In the genomic region with DNA sequence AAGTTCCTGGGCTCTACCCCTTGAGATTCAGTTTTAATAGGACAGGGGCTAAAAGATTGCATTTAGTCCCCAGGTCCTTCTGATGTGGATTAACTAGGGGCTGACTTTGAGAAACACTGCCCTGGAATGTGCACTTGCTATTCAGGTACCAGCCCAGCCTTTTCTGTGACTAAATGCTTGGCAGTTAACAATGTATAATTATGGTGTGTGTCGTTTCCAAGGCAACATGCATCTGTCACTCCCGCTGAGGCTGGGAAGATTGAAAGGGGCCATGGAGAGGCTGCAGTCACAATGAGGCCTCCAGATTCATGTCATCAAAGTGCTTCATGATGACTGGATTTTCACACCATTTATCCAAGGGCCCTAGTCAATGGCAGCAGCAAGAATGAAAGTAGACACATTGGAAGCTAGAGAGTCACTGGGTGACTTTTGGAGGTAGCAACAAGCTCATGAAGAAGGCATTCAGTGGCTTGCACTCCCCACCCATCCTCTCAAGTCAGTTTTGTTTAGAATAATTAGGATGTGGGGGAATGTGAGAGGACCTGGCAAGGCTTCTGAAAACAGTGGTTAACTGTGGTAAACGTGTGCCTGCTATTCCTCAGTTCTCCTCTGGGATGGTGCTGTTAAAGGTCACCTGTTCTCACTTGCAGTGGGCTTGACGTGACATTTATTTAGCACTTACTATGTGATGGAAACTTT, we compare ENCODE assay signal across 11 cellular contexts. TPM values are rescaled to one million over a fixed set of nuclear protein-coding genes. Genes with fewer than 3 reads are reported as not detected.
A peak's percentile ranks its signal among the peaks of the same experiment; 100 is the strongest.
DNase-seq lines count a peak whose midpoint lies in the region; ATAC-seq and TF ChIP-seq lines count a peak whose summit lies in the region.
"Had no signal": no experiment of that assay in that cellular context is flagged by ENCODE, and none has a peak within 500 bp of the region (broad histone marks: within the 10 kb centered on the region; RNA-seq: fewer than 3 reads in every experiment).

No MANE protein-coding gene starts in this region.

- no peak overlapping the region for H3K4me3 ChIP-seq in HEK293 (ENCODE audit: low read depth, low read length)
- no peak overlapping the region for H3K4me3 ChIP-seq in iPS-18a (ENCODE audit: low read length)

- H3K27ac Mint-ChIP-seq in T-helper 2 cell treated with Interferon-gamma antibody and Interleukin-4, amounts not matched to agents 5 μg/mL and 100 μg/mL, for 36 hours: no peak overlapping the region
- H3K27ac Mint-ChIP-seq: activated naive CD8-positive, alpha-beta T cell treated with anti-CD3 and anti-CD28 coated beads, Interleukin-2, amount 10 ng/mL, durations not matched to agents 7 days and 5 days; memory B cell had no signal

- no peaks in the 10 kb centered on the region for H3K27me3 ChIP-seq in iPS-18a (ENCODE audit: control insufficient read depth, insufficient read depth, low read length)

- no peak overlapping the region for H3K9ac ChIP-seq in iPS-18a (ENCODE audit: low read length)

- H3K4me1 Mint-ChIP-seq in T-helper 2 cell treated with Interferon-gamma antibody and Interleukin-4, amounts not matched to agents 5 μg/mL and 100 μg/mL, for 36 hours (ENCODE audit: low read depth): no peaks in the 10 kb centered on the region
- H3K4me1 Mint-ChIP-seq: activated naive CD8-positive, alpha-beta T cell treated with anti-CD3 and anti-CD28 coated beads, Interleukin-2, amount 10 ng/mL, durations not matched to agents 7 days and 5 days; memory B cell had no signal

- POLR2A ChIA-PET in HEK293 (lab: Yijun Ruan, JAX): interaction anchor here (1.0 kb wide), 1 partner anchor 29 kb away, joined by 4 read pairs; a partner anchor contains a TSS

- peak; percentile 21; the same call in 1 of the 2 replicates for TF ChIP-seq CTCF in HEK293 (tag by site-specific recombination; IDR thresholded peaks at IDR 0.05)

- H3K27me3 Mint-ChIP-seq in T-helper 2 cell treated with Interferon-gamma antibody and Interleukin-4, amounts not matched to agents 5 μg/mL and 100 μg/mL, for 36 hours (ENCODE audit: low read depth): no peaks in the 10 kb centered on the region

- H3K36me3 ChIP-seq in HEK293 (ENCODE audit: control insufficient read depth in 2 of 2, insufficient read depth in 1 of 2, low read length in 2 of 2) (peaks cover 9 to 10% of the 10 kb centered on the region in 2 experiments), iPS-18a (ENCODE audit: control insufficient read depth, low read depth, low read length) (peaks cover 22% of the 10 kb centered on the region)

- H3K36me3 Mint-ChIP-seq in T-helper 2 cell treated with Interferon-gamma antibody and Interleukin-4, amounts not matched to agents 5 μg/mL and 100 μg/mL, for 36 hours (ENCODE audit: low read depth): no peaks in the 10 kb centered on the region
- H3K36me3 Mint-ChIP-seq: activated naive CD8-positive, alpha-beta T cell treated with anti-CD3 and anti-CD28 coated beads, Interleukin-2, amount 10 ng/mL, durations not matched to agents 7 days and 5 days; memory B cell had no signal

- ATAC-seq in HG03097 (IDR thresholded peaks at IDR 0.05; ENCODE audit: low FRiP score, unreplicated experiment): no peak

- DNase-seq in A172 (ENCODE audit: low spot score) (peak; percentile 53), SK-MEL-5 (ENCODE audit: low read depth, low spot score) (peak; percentile 38), T-helper 2 cell (no peak), DMS153 (lab: John Stamatoyannopoulos, UW) (no peak)
- no peak for DNase-seq in T-helper 2 cell treated with Interferon-gamma antibody and Interleukin-4, amounts not matched to agents 5 μg/mL and 100 μg/mL, for 36 hours (ENCODE audit: low spot score)
- DNase-seq: activated naive CD8-positive, alpha-beta T cell treated with anti-CD3 and anti-CD28 coated beads, Interleukin-2, amount 10 ng/mL, durations not matched to agents 7 days and 5 days had no signal

- in situ Hi-C loops in SK-MEL-5 (cut with HindIII; ENCODE audit: low pct_unique_long_range_greater_than_20kb, low sequenced_read_pairs): no loop called here

- CTCF ChIA-PET in HEK293 (lab: Yijun Ruan, JAX): interaction anchor here (0.7 kb wide), 1 partner anchor 23 kb away, joined by 4 read pairs; no protein-coding TSS in a partner anchor

- H3K4me3 Mint-ChIP-seq in T-helper 2 cell treated with Interferon-gamma antibody and Interleukin-4, amounts not matched to agents 5 μg/mL and 100 μg/mL, for 36 hours: no peak overlapping the region
- H3K4me3 Mint-ChIP-seq: activated naive CD8-positive, alpha-beta T cell treated with anti-CD3 and anti-CD28 coated beads, Interleukin-2, amount 10 ng/mL, durations not matched to agents 7 days and 5 days; memory B cell had no signal

- H3K9me3 Mint-ChIP-seq in T-helper 2 cell treated with Interferon-gamma antibody and Interleukin-4, amounts not matched to agents 5 μg/mL and 100 μg/mL, for 36 hours: no peaks in the 10 kb centered on the region
- H3K9me3 Mint-ChIP-seq: activated naive CD8-positive, alpha-beta T cell treated with anti-CD3 and anti-CD28 coated beads, Interleukin-2, amount 10 ng/mL, durations not matched to agents 7 days and 5 days; memory B cell had no signal

- H3K27ac ChIP-seq in HEK293 (ENCODE audit: extremely low read depth, low read depth, low read length): peak overlapping the region; percentile 60
- H3K27ac ChIP-seq in iPS-18a (ENCODE audit: low read length): peak overlapping the region; percentile 51
- H3K27ac ChIP-seq: RWPE1 had no signal

- no peaks in the 10 kb centered on the region for H3K9me3 ChIP-seq in HEK293 (ENCODE audit: control insufficient read depth, insufficient read depth, low read depth, low read length)
- no peaks in the 10 kb centered on the region for H3K9me3 ChIP-seq in iPS-18a (ENCODE audit: control insufficient read depth, low read depth, low read length)

- peaks cover 55% of the 10 kb centered on the region for H3K4me1 ChIP-seq in HEK293 (ENCODE audit: control insufficient read depth, insufficient read depth, low read length)
- H3K4me1 ChIP-seq in iPS-18a (ENCODE audit: control insufficient read depth, low read depth, low read length): peaks cover 32% of the 10 kb centered on the region

TF ChIP-seq in HEK293, 187 proteins besides CTCF, POLR2A, EP300 and RAD21 (continues in another document):
- TF ChIP-seq ZEB2 (tag by site-specific recombination; IDR thresholded peaks at IDR 0.05): 0 out of 2 replicates have a peak, but pooled peaks have one; percentile 41
- TF ChIP-seq ZNF155 (tag by site-specific recombination; IDR thresholded peaks at IDR 0.05): no peak
- peak; percentile 59 for TF ChIP-seq ZNF843 (tag by site-specific recombination; IDR thresholded peaks at IDR 0.05)
- 0 out of 2 replicates have a peak, but pooled peaks have one; percentile 12 for TF ChIP-seq YY1 (tag by site-specific recombination; IDR thresholded peaks at IDR 0.05)
- TF ChIP-seq, protein P1, sequence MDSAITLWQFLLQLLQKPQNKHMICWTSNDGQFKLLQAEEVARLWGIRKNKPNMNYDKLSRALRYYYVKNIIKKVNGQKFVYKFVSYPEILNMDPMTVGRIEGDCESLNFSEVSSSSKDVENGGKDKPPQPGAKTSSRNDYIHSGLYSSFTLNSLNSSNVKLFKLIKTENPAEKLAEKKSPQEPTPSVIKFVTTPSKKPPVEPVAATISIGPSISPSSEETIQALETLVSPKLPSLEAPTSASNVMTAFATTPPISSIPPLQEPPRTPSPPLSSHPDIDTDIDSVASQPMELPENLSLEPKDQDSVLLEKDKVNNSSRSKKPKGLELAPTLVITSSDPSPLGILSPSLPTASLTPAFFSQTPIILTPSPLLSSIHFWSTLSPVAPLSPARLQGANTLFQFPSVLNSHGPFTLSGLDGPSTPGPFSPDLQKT (IDR thresholded peaks at IDR 0.05; ENCODE audit: borderline replicate concordance, low read depth, low read length): no peak
- TF ChIP-seq, protein P2, sequence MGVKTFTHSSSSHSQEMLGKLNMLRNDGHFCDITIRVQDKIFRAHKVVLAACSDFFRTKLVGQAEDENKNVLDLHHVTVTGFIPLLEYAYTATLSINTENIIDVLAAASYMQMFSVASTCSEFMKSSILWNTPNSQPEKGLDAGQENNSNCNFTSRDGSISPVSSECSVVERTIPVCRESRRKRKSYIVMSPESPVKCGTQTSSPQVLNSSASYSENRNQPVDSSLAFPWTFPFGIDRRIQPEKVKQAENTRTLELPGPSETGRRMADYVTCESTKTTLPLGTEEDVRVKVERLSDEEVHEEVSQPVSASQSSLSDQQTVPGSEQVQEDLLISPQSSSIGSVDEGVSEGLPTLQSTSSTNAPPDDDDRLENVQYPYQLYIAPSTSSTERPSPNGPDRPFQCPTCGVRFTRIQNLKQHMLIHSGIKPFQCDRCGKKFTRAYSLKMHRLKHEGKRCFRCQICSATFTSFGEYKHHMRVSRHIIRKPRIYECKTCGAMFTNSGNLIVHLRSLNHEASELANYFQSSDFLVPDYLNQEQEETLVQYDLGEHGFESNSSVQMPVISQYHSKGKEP (tag by site-specific recombination; IDR thresholded peaks at IDR 0.05): peak; percentile 41; the same call in 1 of the 2 replicates
- TF ChIP-seq ZSCAN30 (tag by site-specific recombination; IDR thresholded peaks at IDR 0.05): peak; percentile 83
- TF ChIP-seq ZNF660 (tag by site-specific recombination; IDR thresholded peaks at IDR 0.05): no peak
- no peak for TF ChIP-seq ZNF214 (tag by site-specific recombination; IDR thresholded peaks at IDR 0.05; ENCODE audit: borderline replicate concordance)
- no peak for TF ChIP-seq ZNF626 (tag by site-specific recombination; IDR thresholded peaks at IDR 0.05)
- TF ChIP-seq, protein P3, sequence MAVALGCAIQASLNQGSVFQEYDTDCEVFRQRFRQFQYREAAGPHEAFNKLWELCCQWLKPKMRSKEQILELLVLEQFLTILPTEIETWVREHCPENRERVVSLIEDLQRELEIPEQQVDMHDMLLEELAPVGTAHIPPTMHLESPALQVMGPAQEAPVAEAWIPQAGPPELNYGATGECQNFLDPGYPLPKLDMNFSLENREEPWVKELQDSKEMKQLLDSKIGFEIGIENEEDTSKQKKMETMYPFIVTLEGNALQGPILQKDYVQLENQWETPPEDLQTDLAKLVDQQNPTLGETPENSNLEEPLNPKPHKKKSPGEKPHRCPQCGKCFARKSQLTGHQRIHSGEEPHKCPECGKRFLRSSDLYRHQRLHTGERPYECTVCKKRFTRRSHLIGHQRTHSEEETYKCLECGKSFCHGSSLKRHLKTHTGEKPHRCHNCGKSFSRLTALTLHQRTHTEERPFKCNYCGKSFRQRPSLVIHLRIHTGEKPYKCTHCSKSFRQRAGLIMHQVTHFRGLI (tag by site-specific recombination; IDR thresholded peaks at IDR 0.05): peak; percentile 83; the same call in 1 of the 2 replicates
- TF ChIP-seq ZNF561 (tag by site-specific recombination; IDR thresholded peaks at IDR 0.05; ENCODE audit: borderline replicate concordance): peak; percentile 77; the same call in 1 of the 2 replicates

RNA-seq across cellular contexts. Expression of a gene that starts 28.3 kb away (rescaled TPM):
- total RNA-seq in A172 (2014; rRNA removed; shearing (Covaris generic)): 66.0 and 74.9 TPM in 2 replicates
- 44.9 and 45.1 TPM in 2 replicates for total RNA-seq in SK-MEL-5 (2014; rRNA removed; shearing (Covaris generic))
- polyA plus RNA-seq in SK-MEL-5 (2015; cell fraction: cytosol; rRNA removed): 42.2 and 57.5 TPM in 2 replicates
- 17.5 and 27.0 TPM in 2 replicates for polyA plus RNA-seq in SK-MEL-5 (2015; cell fraction: nucleus; rRNA removed)

Comparison
In these comparisons a context has a peak if more than half of its experiments do, and no peak if none do; other contexts are left out.
1. DNase-seq: peak in A172 (single experiment) and SK-MEL-5 (single experiment); none in T-helper 2 cell (0 of 5), T-helper 2 cell treated with Interferon-gamma antibody and Interleukin-4, amounts not matched to agents 5 μg/mL and 100 μg/mL, for 36 hours (single experiment) and DMS153 (single experiment).